In the genomic region with DNA sequence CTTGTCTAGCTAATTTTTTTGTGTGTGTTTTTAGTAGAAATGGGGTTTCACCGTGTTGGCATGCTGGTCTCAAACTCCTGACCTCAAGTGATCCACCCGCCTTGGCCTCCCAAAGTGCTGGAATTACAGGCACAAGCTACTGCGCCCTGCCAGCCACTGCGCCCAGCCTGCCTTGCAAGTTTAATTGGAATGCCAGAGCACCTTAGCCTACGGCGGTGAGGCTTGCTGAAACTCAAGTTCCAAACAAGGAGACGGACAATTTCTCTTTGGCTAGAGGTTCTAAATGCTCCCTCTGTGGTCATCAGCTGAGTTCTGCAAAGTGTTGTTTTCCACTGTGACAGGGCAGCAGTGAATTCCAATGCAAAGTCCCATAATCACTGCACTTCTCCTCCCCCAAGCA, we compare ENCODE assay signal across 27 cellular contexts.
"Had no signal": no experiment of that assay in that cellular context is flagged by ENCODE, and none has a peak within 500 bp of the region (broad histone marks: within the 10 kb centered on the region; RNA-seq: fewer than 3 reads in every experiment).

No MANE protein-coding gene starts in this region.

- H3K27ac ChIP-seq: neutrophil, pancreas, psoas muscle, right lobe of liver, sigmoid colon, suprapubic skin, testis, tibial artery, transverse colon, vagina had no signal

- H3K4me1 ChIP-seq: pancreas, psoas muscle, right lobe of liver, sigmoid colon, suprapubic skin, testis, tibial artery, transverse colon, vagina had no signal

- H3K27me3 ChIP-seq: neutrophil, pancreas, right lobe of liver, sigmoid colon, suprapubic skin, testis, tibial artery, transverse colon, vagina had no signal

- H3K9me3 ChIP-seq: neutrophil, pancreas, psoas muscle, right lobe of liver, sigmoid colon, suprapubic skin, testis, tibial artery, transverse colon, vagina had no signal

- DNase-seq: naive thymus-derived CD8-positive, alpha-beta T cell; nephron progenitor cell; nucleus accumbens; pancreas; psoas muscle; right cardiac atrium; right lobe of liver; sigmoid colon; small intestine; stimulated activated CD4-positive, alpha-beta T cell treated with anti-CD3 and anti-CD28 coated beads, Interleukin-12 subunit alpha, Interleukin-12 subunit beta, amount 100 ng/mL, for 4 hours; stimulated activated CD4-positive, alpha-beta T cell treated with anti-CD3 and anti-CD28 coated beads, Interleukin-1b, Interleukin-23, amount 100 ng/mL, for 48 hours; stimulated activated CD4-positive, alpha-beta T cell treated with anti-CD3 and anti-CD28 coated beads, Interleukin-4, amount 100 ng/mL, for 1 hour; stimulated activated CD4-positive, alpha-beta T cell treated with anti-CD3 and anti-CD28 coated beads, Interleukin-4, amount 100 ng/mL, for 4 hours; stimulated activated CD8-positive, alpha-beta memory T cell treated with anti-CD3 and anti-CD28 coated beads, Interleukin-4, amount 100 ng/mL, for 48 hours; stimulated activated naive CD4-positive, alpha-beta T cell; stimulated activated naive CD8-positive, alpha-beta T cell treated with anti-CD3 and anti-CD28 coated beads, Interleukin-15, amount 100 ng/mL, for 72 hours; stimulated activated naive CD8-positive, alpha-beta T cell treated with anti-CD3 and anti-CD28 coated beads, Interleukin-15, Interleukin-2, amounts not matched to agents 100 U/mL and 50 U/mL, for 24 hours; substantia nigra; testis; tibial artery; transverse colon had no signal

- H3K36me3 ChIP-seq: neutrophil, pancreas, right lobe of liver, sigmoid colon, suprapubic skin, tibial artery, transverse colon, vagina had no signal

- ATAC-seq: naive thymus-derived CD8-positive, alpha-beta T cell; natural killer cell treated with Interleukin-12 subunit alpha and Interleukin-12 subunit beta and Interleukin-15 and Interleukin-18, amount 100 ng/mL, for 72 hours; pancreas; psoas muscle; right cardiac atrium; right lobe of liver; stimulated activated memory B cell treated with anti-CD40 and anti-IgM and Interleukin-4, amounts not matched to agents 10 μg/mL and 1 μg/mL and 100 μg/mL, for 72 hours; stimulated activated naive CD8-positive, alpha-beta T cell treated with anti-CD3 and anti-CD28 coated beads, Interleukin-15, amount 100 ng/mL, for 72 hours; stimulated activated naive CD8-positive, alpha-beta T cell treated with anti-CD3 and anti-CD28 coated beads, Interleukin-15, Interleukin-2, amounts not matched to agents 100 U/mL and 50 U/mL, for 24 hours had no signal

- H3K4me3 ChIP-seq: pancreas, psoas muscle, right lobe of liver, sigmoid colon, suprapubic skin, testis, tibial artery, transverse colon, vagina had no signal

- FAIRE-seq: pancreas, small intestine, urothelium cell line had no signal
